In genomic region chr3:129022114-129022994, GRCh38 we compare ENCODE assay signal across 1 cellular context.
TF ChIP-seq lines count a peak whose summit lies in the region.

No MANE protein-coding gene starts in this region.

TF ChIP-seq in HepG2, 621 proteins besides CTCF, POLR2A, EP300 and RAD21:
- peak; percentile 72 for TF ChIP-seq ZNF768 (CRISPR knock-in tag; IDR thresholded peaks at IDR 0.05)
- TF ChIP-seq ZNF800 (CRISPR knock-in tag; IDR thresholded peaks at IDR 0.05) = no peak
- TF ChIP-seq IKZF4 (CRISPR knock-in tag; IDR thresholded peaks at IDR 0.05; ENCODE audit: borderline replicate concordance, low read depth, not compliant biosample characterization) = no peak
